In the genomic region with DNA sequence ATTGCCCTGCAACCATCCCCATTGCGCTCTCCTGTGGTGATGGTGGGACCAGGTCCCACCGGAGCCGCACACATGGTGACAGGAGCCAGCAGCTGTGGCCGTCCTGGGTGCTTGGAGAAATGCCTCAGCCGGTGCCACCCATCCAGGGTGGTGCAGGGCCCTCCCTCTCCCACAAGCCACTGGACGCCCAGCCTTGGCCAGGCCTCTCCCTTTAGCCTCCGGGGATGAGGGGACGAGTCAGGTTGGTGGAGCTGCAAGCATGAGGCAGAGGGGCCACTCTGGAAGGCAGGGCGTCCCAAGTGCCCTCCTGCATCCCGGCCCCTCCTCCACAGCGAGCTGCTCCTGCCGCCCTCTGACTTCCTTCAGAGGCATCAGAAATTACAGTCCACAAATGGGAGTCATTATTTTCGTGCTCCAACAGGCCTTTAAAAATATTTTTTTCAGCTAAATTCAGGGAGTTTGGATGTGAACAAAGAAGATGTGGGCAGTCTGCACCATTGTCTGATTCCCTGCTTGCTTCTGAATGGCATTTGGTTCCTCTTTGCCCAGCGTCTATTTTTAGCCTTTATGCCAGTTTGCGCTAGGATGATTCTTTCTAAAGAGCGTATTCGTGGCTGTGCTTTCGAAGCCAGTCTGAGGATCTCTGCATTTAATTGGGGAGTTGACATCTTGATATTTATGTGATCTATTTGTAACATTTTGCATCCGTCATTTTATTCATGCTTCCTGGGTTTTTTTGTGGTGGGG, we compare ENCODE assay signal across 18 cellular contexts.
DNase-seq lines count a peak whose midpoint lies in the region; ATAC-seq and TF ChIP-seq lines count a peak whose summit lies in the region.
"Had no signal": no experiment of that assay in that cellular context is flagged by ENCODE, and none has a peak within 500 bp of the region (broad histone marks: within the 10 kb centered on the region; RNA-seq: fewer than 3 reads in every experiment).

No MANE protein-coding gene starts in this region.

- intact Hi-C loops in left cardiac atrium (cut with DNase I) = no loop called here

- no peaks in the 10 kb centered on the region for H3K79me2 ChIP-seq in SK-N-SH (ENCODE audit: insufficient read depth)
- H3K79me2 ChIP-seq in smooth muscle cell (ENCODE audit: low read depth) = no peaks in the 10 kb centered on the region

- CTCF ChIA-PET in SK-N-SH (lab: Yijun Ruan, JAX) = interaction anchor here (0.6 to 1.6 kb wide), 10 partner anchors 9 to 312 kb away, joined by 3 to 9 read pairs (median 4); no protein-coding TSS in a partner anchor

- H3K36me3 ChIP-seq in SK-N-SH (replicated peaks in 1 of 2; ENCODE audit: control insufficient read depth in 1 of 2, insufficient read depth in 2 of 2, low read length in 1 of 2) = no peaks in the 10 kb centered on the region
- no peaks in the 10 kb centered on the region for H3K36me3 ChIP-seq in smooth muscle cell (ENCODE audit: low read depth)
- H3K36me3 ChIP-seq: esophagus squamous epithelium, SJCRH30, tibial artery had no signal

- ATAC-seq in SK-N-SH treated with all-trans-retinoic acid at 6 μM for 48 hours = no peak
- peak; percentile 20 to 42 for ATAC-seq in left cardiac atrium

- H3K27me3 ChIP-seq in SK-N-SH (ENCODE audit: insufficient read depth) (no peaks in the 10 kb centered on the region), smooth muscle cell (ENCODE audit: low read depth) (no peaks in the 10 kb centered on the region)
- H3K27me3 ChIP-seq: SJCRH30, tibial artery had no signal

- H3K4me2 ChIP-seq in SK-N-SH = no peak overlapping the region
- peak overlapping the region; percentile 45 for H3K4me2 ChIP-seq in smooth muscle cell

- POLR2A ChIA-PET in SK-N-SH (lab: Yijun Ruan, JAX) = no interaction called here

- DNase-seq in SK-N-SH (peak; percentile 66), NCI-H460 (ENCODE audit: extremely low read depth, low read depth) (peak; percentile 27), left cardiac atrium (no peak), smooth muscle cell (lab: John Stamatoyannopoulos, UW; ENCODE audit: unreplicated experiment) (no peak), HPDE6-E6E7 (ENCODE audit: extremely low spot score) (no peak), hepatic stellate cell (ENCODE audit: low spot score) (no peak), NCI-H82 (lab: John Stamatoyannopoulos, UW) (no peak)
- DNase-seq: activated T-cell treated with anti-CD3 and anti-CD28 coated beads for 4 hours; CD4-positive, CD25-positive, alpha-beta regulatory T cell; esophagus squamous epithelium; NCI-H1436 treated with DMSO at 0.1 percent for 48 hours; NK-92 treated with Interleukin-12 subunit alpha and Interleukin-12 subunit beta, amount 100 ng/mL, for 24 hours; SJCRH30; T1000 had no signal

- H3K9me2 ChIP-seq in SK-N-SH = no peaks in the 10 kb centered on the region

- TF ChIP-seq RAD21 in SK-N-SH (IDR thresholded peaks at IDR 0.05; ENCODE audit: low read length) = peak; percentile 31; the same call in 1 of the 2 replicates

- H3F3A ChIP-seq in SK-N-SH (replicated peaks; ENCODE audit: insufficient read depth) (no peaks in the 10 kb centered on the region), smooth muscle cell (ENCODE audit: low read depth) (no peaks in the 10 kb centered on the region)

- H3K4me3 ChIP-seq in SK-N-SH (ENCODE audit: low read depth in 2 of 2, low read length in 1 of 2) = no peak overlapping the region; a peak in 1 of 4 replicates
- no peak overlapping the region for H3K4me3 ChIP-seq in smooth muscle cell
- H3K4me3 ChIP-seq: esophagus squamous epithelium, SJCRH30, skin epidermis had no signal

- WGBS in SK-N-SH (ENCODE audit: low lambda C conversion rate) = 25% methylated on average over 19 of the region's 19 CpGs
- WGBS in smooth muscle cell (ENCODE audit: low lambda C conversion rate) = 66% methylated on average over 19 of the region's 19 CpGs

- TF ChIP-seq CTCF in SK-N-SH (IDR thresholded peaks at IDR 0.05) (no peak), smooth muscle cell (IDR thresholded peaks at IDR 0.05; ENCODE audit: borderline replicate concordance, insufficient read depth, poor library complexity, severe bottlenecking) (no peak)

- no peaks in the 10 kb centered on the region for H3K9me3 ChIP-seq in SK-N-SH
- no peaks in the 10 kb centered on the region for H3K9me3 ChIP-seq in smooth muscle cell (replicated peaks; ENCODE audit: low read depth)
- H3K9me3 ChIP-seq: esophagus squamous epithelium, SJCRH30, tibial artery had no signal

- no peak for TF ChIP-seq EP300 in SK-N-SH (IDR thresholded peaks at IDR 0.05; ENCODE audit: borderline replicate concordance in 1 of 2, low read depth in 1 of 2, low read length in 1 of 2)

- H3K27ac ChIP-seq in SK-N-SH (ENCODE audit: low read depth in 2 of 2, low read length in 1 of 2) = peak overlapping the region in 1 of 2 experiments; percentile 58; a peak in 2 of 4 replicates
- no peak overlapping the region for H3K27ac ChIP-seq in smooth muscle cell (ENCODE audit: low read depth)
- H3K27ac ChIP-seq: 22Rv1, esophagus squamous epithelium, SJCRH30, skin epidermis, tibial artery had no signal

- no peaks in the 10 kb centered on the region for H4K20me1 ChIP-seq in SK-N-SH (ENCODE audit: insufficient read depth)
- no peaks in the 10 kb centered on the region for H4K20me1 ChIP-seq in smooth muscle cell (ENCODE audit: low read depth)

- peaks cover 0 to 6% of the 10 kb centered on the region in 2 experiments; a peak in 1 of 4 replicates for H3K4me1 ChIP-seq in SK-N-SH (ENCODE audit: control insufficient read depth in 1 of 2, insufficient read depth in 2 of 2, low read depth in 1 of 2, low read length in 1 of 2)
- peaks cover 5% of the 10 kb centered on the region for H3K4me1 ChIP-seq in smooth muscle cell (ENCODE audit: low read depth)
- H3K4me1 ChIP-seq: esophagus squamous epithelium, SJCRH30 had no signal

- no peak overlapping the region for H3K9ac ChIP-seq in SK-N-SH
- H3K9ac ChIP-seq in smooth muscle cell (ENCODE audit: low read depth) = no peak overlapping the region

- H2AFZ ChIP-seq in SK-N-SH (ENCODE audit: low read depth) = no peak overlapping the region
- H2AFZ ChIP-seq in smooth muscle cell (ENCODE audit: low read depth) = no peak overlapping the region

TF ChIP-seq in SK-N-SH, 30 proteins besides CTCF, POLR2A, EP300 and RAD21 (continues in another document):
- TF ChIP-seq TEAD4 (IDR thresholded peaks at IDR 0.05; ENCODE audit: borderline replicate concordance, insufficient read depth) (no peak), MAX (IDR thresholded peaks at IDR 0.05; ENCODE audit: low read depth) (no peak)
- TF ChIP-seq, protein P1, sequence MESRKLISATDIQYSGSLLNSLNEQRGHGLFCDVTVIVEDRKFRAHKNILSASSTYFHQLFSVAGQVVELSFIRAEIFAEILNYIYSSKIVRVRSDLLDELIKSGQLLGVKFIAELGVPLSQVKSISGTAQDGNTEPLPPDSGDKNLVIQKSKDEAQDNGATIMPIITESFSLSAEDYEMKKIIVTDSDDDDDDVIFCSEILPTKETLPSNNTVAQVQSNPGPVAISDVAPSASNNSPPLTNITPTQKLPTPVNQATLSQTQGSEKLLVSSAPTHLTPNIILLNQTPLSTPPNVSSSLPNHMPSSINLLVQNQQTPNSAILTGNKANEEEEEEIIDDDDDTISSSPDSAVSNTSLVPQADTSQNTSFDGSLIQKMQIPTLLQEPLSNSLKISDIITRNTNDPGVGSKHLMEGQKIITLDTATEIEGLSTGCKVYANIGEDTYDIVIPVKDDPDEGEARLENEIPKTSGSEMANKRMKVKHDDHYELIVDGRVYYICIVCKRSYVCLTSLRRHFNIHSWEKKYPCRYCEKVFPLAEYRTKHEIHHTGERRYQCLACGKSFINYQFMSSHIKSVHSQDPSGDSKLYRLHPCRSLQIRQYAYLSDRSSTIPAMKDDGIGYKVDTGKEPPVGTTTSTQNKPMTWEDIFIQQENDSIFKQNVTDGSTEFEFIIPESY (IDR thresholded peaks at IDR 0.05; ENCODE audit: borderline replicate concordance, low read depth) = no peak

TF ChIP-seq in SK-N-SH treated with all-trans-retinoic acid at 6 μM for 48 hours, 23 proteins besides CTCF, POLR2A, EP300 and RAD21:
- TF ChIP-seq ARNTL (CRISPR knock-in tag; IDR thresholded peaks at IDR 0.05; ENCODE audit: borderline replicate concordance, low read depth) = no peak
- no peak for TF ChIP-seq OSR1 (CRISPR knock-in tag; IDR thresholded peaks at IDR 0.05)
- TF ChIP-seq ZNF70 (CRISPR knock-in tag; IDR thresholded peaks at IDR 0.05) = no peak
- TF ChIP-seq, protein P2, sequence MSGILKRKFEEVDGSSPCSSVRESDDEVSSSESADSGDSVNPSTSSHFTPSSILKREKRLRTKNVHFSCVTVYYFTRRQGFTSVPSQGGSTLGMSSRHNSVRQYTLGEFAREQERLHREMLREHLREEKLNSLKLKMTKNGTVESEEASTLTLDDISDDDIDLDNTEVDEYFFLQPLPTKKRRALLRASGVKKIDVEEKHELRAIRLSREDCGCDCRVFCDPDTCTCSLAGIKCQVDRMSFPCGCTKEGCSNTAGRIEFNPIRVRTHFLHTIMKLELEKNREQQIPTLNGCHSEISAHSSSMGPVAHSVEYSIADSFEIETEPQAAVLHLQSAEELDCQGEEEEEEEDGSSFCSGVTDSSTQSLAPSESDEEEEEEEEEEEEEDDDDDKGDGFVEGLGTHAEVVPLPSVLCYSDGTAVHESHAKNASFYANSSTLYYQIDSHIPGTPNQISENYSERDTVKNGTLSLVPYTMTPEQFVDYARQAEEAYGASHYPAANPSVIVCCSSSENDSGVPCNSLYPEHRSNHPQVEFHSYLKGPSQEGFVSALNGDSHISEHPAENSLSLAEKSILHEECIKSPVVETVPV (CRISPR knock-in tag; IDR thresholded peaks at IDR 0.05) = no peak
- no peak for TF ChIP-seq ZFP30 (CRISPR knock-in tag; IDR thresholded peaks at IDR 0.05)

Comparison
In these comparisons a context has a peak if more than half of its experiments do, and no peak if none do; other contexts are left out.
1. DNase-seq: peak in SK-N-SH (single experiment) and NCI-H460 (single experiment); none in left cardiac atrium (single experiment), smooth muscle cell (single experiment), HPDE6-E6E7 (single experiment), hepatic stellate cell (single experiment) and NCI-H82 (single experiment).